In the genomic region with DNA sequence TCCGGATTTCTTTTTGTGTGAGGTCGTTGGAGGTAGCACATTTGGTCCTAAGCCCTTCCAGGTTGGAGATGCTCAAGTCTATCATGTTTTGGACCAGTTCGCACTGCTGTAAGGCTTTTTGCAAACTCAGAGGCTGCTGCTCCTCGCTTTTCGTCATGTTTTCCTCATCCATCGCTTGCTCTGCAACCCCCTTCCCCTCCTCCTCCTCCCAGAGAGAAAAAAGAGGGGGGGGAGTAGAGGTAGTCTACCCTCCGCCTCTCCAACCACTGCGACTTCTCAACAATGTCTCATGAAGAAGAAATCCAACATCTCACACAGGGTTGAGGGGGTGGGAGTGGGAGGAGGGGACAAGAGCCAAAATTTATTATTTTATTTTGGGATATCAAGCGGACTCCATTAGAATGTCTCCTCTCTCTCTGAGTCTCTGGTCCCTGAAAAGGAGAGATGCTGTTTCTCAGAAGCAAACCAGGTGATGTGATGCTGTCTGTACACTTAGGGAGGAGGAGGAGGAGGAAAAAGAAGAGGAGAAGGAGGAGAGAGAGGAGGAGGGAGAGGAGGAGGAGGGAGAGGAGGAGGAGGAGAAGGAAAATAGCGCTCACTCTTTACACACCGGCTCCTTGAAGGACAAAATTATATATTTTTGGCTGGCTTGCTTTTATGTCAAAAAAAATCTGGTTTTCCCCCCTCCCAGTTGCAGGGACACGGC, we compare ENCODE assay signal across 9 cellular contexts. TPM values are rescaled to one million over a fixed set of nuclear protein-coding genes. Genes with fewer than 3 reads are reported as not detected.
DNase-seq lines count a peak whose midpoint lies in the region; ATAC-seq and TF ChIP-seq lines count a peak whose summit lies in the region.
"Had no signal": no experiment of that assay in that cellular context is flagged by ENCODE, and none has a peak within 500 bp of the region (broad histone marks: within the 10 kb centered on the region; RNA-seq: fewer than 3 reads in every experiment).

No MANE protein-coding gene starts in this region.

- ATAC-seq in HG03432 (IDR thresholded peaks at IDR 0.05; ENCODE audit: unreplicated experiment) (no peak), GM19452 (IDR thresholded peaks at IDR 0.05; ENCODE audit: unreplicated experiment) (no peak)

- H3K36me3 ChIP-seq in GM06990 (ENCODE audit: control insufficient read depth, insufficient read depth, low read length) (no peaks in the 10 kb centered on the region), ectodermal cell (ENCODE audit: control insufficient read depth, insufficient read depth, low read length) (no peaks in the 10 kb centered on the region), parathyroid adenoma (ENCODE audit: control insufficient read depth, insufficient read depth, low read length) (no peaks in the 10 kb centered on the region)

- peak overlapping the region; percentile 80 for H3K4me2 ChIP-seq in parathyroid adenoma (ENCODE audit: low read length)

- no peaks in the 10 kb centered on the region for H3K79me2 ChIP-seq in parathyroid adenoma

- no peak for TF ChIP-seq CTCF in GM06990 (IDR thresholded peaks at IDR 0.05; ENCODE audit: insufficient read depth, low read length, poor library complexity, severe bottlenecking)
- TF ChIP-seq CTCF in parathyroid adenoma (IDR thresholded peaks at IDR 0.05): no peak

- no peak overlapping the region for H3K27ac ChIP-seq in ectodermal cell (ENCODE audit: insufficient read depth, low read depth, low read length, poor library complexity, severe bottlenecking)
- peak overlapping the region; percentile 85 for H3K27ac ChIP-seq in parathyroid adenoma
- H3K27ac ChIP-seq: foreskin keratinocyte had no signal

- DNase-seq in GM06990 (ENCODE audit: extremely low read depth, insufficient read length) (no peak), NCI-H2171 (lab: John Stamatoyannopoulos, UW) (peak; percentile 9), T-helper 9 cell (no peak), inferior parietal cortex (ENCODE audit: extremely low spot score) (no peak)

- H3K4me1 ChIP-seq in ectodermal cell (ENCODE audit: control insufficient read depth, insufficient read depth, low read length) (peaks cover 6% of the 10 kb centered on the region), parathyroid adenoma (no peaks in the 10 kb centered on the region)
- H3K4me1 ChIP-seq: foreskin keratinocyte had no signal

- peak overlapping the region; percentile 59 for H3K4me3 ChIP-seq in GM06990 (replicated peaks; ENCODE audit: low read depth, low read length)
- peak overlapping the region; percentile 73 for H3K4me3 ChIP-seq in ectodermal cell (ENCODE audit: insufficient read depth, low read depth, low read length)
- peak overlapping the region; percentile 61 for H3K4me3 ChIP-seq in parathyroid adenoma (ENCODE audit: low read depth, low read length)

- H3K27me3 ChIP-seq in GM06990 (replicated peaks; ENCODE audit: control insufficient read depth, insufficient read depth, low read length) (no peaks in the 10 kb centered on the region; the same call in 1 of the 2 replicates), ectodermal cell (ENCODE audit: control insufficient read depth, insufficient read depth, low read length, poor library complexity, severe bottlenecking) (peaks cover 43% of the 10 kb centered on the region), parathyroid adenoma (ENCODE audit: control insufficient read depth, insufficient read depth, low read length) (no peaks in the 10 kb centered on the region)

- H3K9ac ChIP-seq in parathyroid adenoma: no peak overlapping the region

- H3K9me3 ChIP-seq in ectodermal cell (ENCODE audit: control insufficient read depth, low read length): no peaks in the 10 kb centered on the region
- H3K9me3 ChIP-seq in parathyroid adenoma (ENCODE audit: control insufficient read depth, low read length): no peaks in the 10 kb centered on the region

- 2% methylated on average over 8 to 10 of the region's 12 CpGs for WGBS in ectodermal cell, 2 experiments

- H2AFZ ChIP-seq in parathyroid adenoma: peak overlapping the region; percentile 79

RNA-seq across cellular contexts. Expression of gene KSR2, which starts 0.6 kb away (rescaled TPM):
- polyA plus RNA-seq in ectodermal cell (2013, experiment 1 of 4): 0.67 TPM
- polyA plus RNA-seq in ectodermal cell (2013, experiment 2 of 4): 0.98 TPM
- 0.80 TPM for polyA plus RNA-seq in ectodermal cell (2013, experiment 3 of 4)
- polyA plus RNA-seq in ectodermal cell (2013, experiment 4 of 4): 0.69 TPM

RNA-seq across cellular contexts. Expression of gene RFC5, which starts 48.3 kb away (rescaled TPM):
- polyA plus RNA-seq in ectodermal cell (2013, experiment 1 of 4): 61.9 TPM
- polyA plus RNA-seq in ectodermal cell (2013, experiment 2 of 4): 60.9 TPM
- 46.1 TPM for polyA plus RNA-seq in ectodermal cell (2013, experiment 3 of 4)
- polyA plus RNA-seq in ectodermal cell (2013, experiment 4 of 4): 49.2 TPM
